In the genomic region with DNA sequence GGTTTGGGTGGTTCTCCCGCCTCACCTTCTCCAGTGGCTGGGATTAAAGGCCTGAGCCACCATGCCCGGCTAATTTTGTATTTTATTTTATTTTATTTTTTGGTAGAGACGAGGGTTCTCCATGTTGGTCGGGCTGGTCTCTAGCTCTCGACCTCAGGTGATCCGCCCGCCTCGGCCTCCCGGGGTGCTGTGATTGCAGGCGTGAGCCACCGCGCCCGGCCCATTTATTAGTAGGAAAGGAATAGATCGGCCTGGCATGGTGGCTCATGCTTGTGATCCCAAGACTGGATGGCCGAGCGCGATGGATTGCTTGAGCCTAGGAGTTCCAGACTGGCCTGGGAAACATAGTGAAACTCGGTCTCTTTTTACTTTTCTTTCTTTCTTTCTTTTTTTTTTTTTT, we compare ENCODE assay signal across 24 cellular contexts. TPM values are rescaled to one million over a fixed set of nuclear protein-coding genes. Genes with fewer than 3 reads are reported as not detected.
DNase-seq lines count a peak whose midpoint lies in the region; ATAC-seq, FAIRE-seq and TF ChIP-seq lines count a peak whose summit lies in the region.
"Had no signal": no experiment of that assay in that cellular context is flagged by ENCODE, and none has a peak within 500 bp of the region (broad histone marks: within the 10 kb centered on the region; RNA-seq: fewer than 3 reads in every experiment).

No MANE protein-coding gene starts in this region.

- no peaks in the 10 kb centered on the region for H3K9me3 ChIP-seq in kidney (ENCODE audit: control insufficient read depth in 1 of 2, low read length in 2 of 2)
- H3K9me3 ChIP-seq in testis = no peaks in the 10 kb centered on the region
- no peaks in the 10 kb centered on the region for H3K9me3 ChIP-seq in hepatocyte (ENCODE audit: low read depth)
- no peaks in the 10 kb centered on the region for H3K9me3 ChIP-seq in colonic mucosa
- H3K9me3 ChIP-seq: BE2C had no signal

- intact Hi-C loops in Calu3 (cut with micrococcal nuclease; ENCODE audit: unreplicated experiment) = loop anchor here (2.0 kb wide), 2 partner anchors 15 to 39 kb away; no protein-coding TSS in a partner anchor
- intact Hi-C loops in kidney (cut with DNase I) = no loop called here
- intact Hi-C loops in testis (cut with DNase I; ENCODE audit: low total_unique reads) = no loop called here
- intact Hi-C loops in colonic mucosa (cut with DNase I) = no loop called here

- CTCF ChIA-PET in Calu3 (lab: Charles Lee) = interaction anchor here (0.5 kb wide), 1 partner anchor 108 kb away, joined by 4 read pairs; no protein-coding TSS in a partner anchor

- H3K9me3 Mint-ChIP-seq in Calu3 (ENCODE audit: low read depth, unreplicated experiment) = no peaks in the 10 kb centered on the region
- H3K9me3 Mint-ChIP-seq: CD4-positive, alpha-beta memory T cell had no signal

- no peak overlapping the region for H3K4me3 ChIP-seq in kidney (ENCODE audit: low read length in 2 of 2)
- peak overlapping the region; percentile 9 to 41 for H3K4me3 ChIP-seq in testis
- no peak overlapping the region for H3K4me3 ChIP-seq in hepatocyte
- H3K4me3 ChIP-seq in colonic mucosa = no peak overlapping the region
- H3K4me3 ChIP-seq: BLaER1 had no signal

- ATAC-seq in HG03097 (IDR thresholded peaks at IDR 0.05; ENCODE audit: low FRiP score, unreplicated experiment) = no peak

- FAIRE-seq in kidney (lab: Jason Lieb, UNC) = no peak
- FAIRE-seq: A204.1, D721Med, G401.6, GM12891, GM19239 had no signal

- no peaks in the 10 kb centered on the region for H4K20me1 ChIP-seq in hepatocyte (ENCODE audit: insufficient read depth, poor library complexity, severe bottlenecking)
- H4K20me1 ChIP-seq: BLaER1 had no signal

- no peak for TF ChIP-seq POLR2A in testis (IDR thresholded peaks at IDR 0.05)

- H3K36me3 Mint-ChIP-seq in Calu3 (ENCODE audit: insufficient read depth, unreplicated experiment) = peaks cover 12% of the 10 kb centered on the region
- H3K36me3 Mint-ChIP-seq: CD14-positive monocyte had no signal

- H3K9me2 ChIP-seq in hepatocyte (replicated peaks; ENCODE audit: insufficient read depth) = no peaks in the 10 kb centered on the region

- DNase-seq in Calu3 = no peak
- DNase-seq in LoVo (ENCODE audit: low spot score) = peak; percentile 58
- peak; percentile 52 for DNase-seq in kidney
- DNase-seq in testis = no peak
- no peak for DNase-seq in hepatocyte (ENCODE audit: low spot score)
- DNase-seq in colonic mucosa = no peak
- DNase-seq: 8988T; ACHN; BE2C; C1 segment of cervical spinal cord; CD4-positive, alpha-beta memory T cell; CD4-positive, CD25-positive, alpha-beta regulatory T cell; CD8-positive, alpha-beta memory T cell; COR-L47; DMS79 treated with DMSO at 0.1 percent for 48 hours; GF-D8 had no signal

- H3K4me3 Mint-ChIP-seq in Calu3 (ENCODE audit: low read depth, unreplicated experiment) = peak overlapping the region; percentile 70
- H3K4me3 Mint-ChIP-seq: CD4-positive, alpha-beta memory T cell; CD4-positive, CD25-positive, alpha-beta regulatory T cell; CD8-positive, alpha-beta memory T cell had no signal

- H3K79me2 ChIP-seq in hepatocyte = no peaks in the 10 kb centered on the region

- peaks cover 21% of the 10 kb centered on the region for H3K4me1 Mint-ChIP-seq in Calu3 (ENCODE audit: low read depth, unreplicated experiment)

- no peaks in the 10 kb centered on the region for H3K36me3 ChIP-seq in kidney (ENCODE audit: control insufficient read depth in 1 of 2, insufficient read depth in 2 of 2, low read length in 2 of 2)
- H3K36me3 ChIP-seq in testis (ENCODE audit: low read depth, missing control alignments) = no peaks in the 10 kb centered on the region
- H3K36me3 ChIP-seq in hepatocyte (replicated peaks; ENCODE audit: insufficient read depth, low read depth) = no peaks in the 10 kb centered on the region
- H3K36me3 ChIP-seq in colonic mucosa = no peaks in the 10 kb centered on the region
- H3K36me3 ChIP-seq: BE2C, BLaER1 had no signal

- H3K27me3 ChIP-seq in testis = no peaks in the 10 kb centered on the region
- H3K27me3 ChIP-seq in hepatocyte = no peaks in the 10 kb centered on the region
- no peaks in the 10 kb centered on the region for H3K27me3 ChIP-seq in colonic mucosa
- H3K27me3 ChIP-seq: BLaER1 had no signal

- H3K27me3 Mint-ChIP-seq in Calu3 (ENCODE audit: unreplicated experiment) = no peaks in the 10 kb centered on the region
- H3K27me3 Mint-ChIP-seq: CD4-positive, alpha-beta memory T cell; CD8-positive, alpha-beta memory T cell had no signal

- TF ChIP-seq CTCF in Calu3 (IDR thresholded peaks at IDR 0.05; ENCODE audit: unreplicated experiment) = no peak
- TF ChIP-seq CTCF in kidney (IDR thresholded peaks at IDR 0.05; ENCODE audit: borderline replicate concordance, extremely low read depth, insufficient read depth) = no peak
- TF ChIP-seq CTCF in testis (IDR thresholded peaks at IDR 0.05) = no peak
- TF ChIP-seq CTCF in hepatocyte (IDR thresholded peaks at IDR 0.05; ENCODE audit: poor library complexity) = no peak
- TF ChIP-seq CTCF in colonic mucosa (IDR thresholded peaks at IDR 0.05) = no peak

- H3K9ac ChIP-seq in kidney (ENCODE audit: low read length in 2 of 2) (no peak overlapping the region), colonic mucosa (ENCODE audit: low read depth in 2 of 2, low read length in 2 of 2) (no peak overlapping the region)
- H3K9ac ChIP-seq: BLaER1 had no signal

- H3K4me2 ChIP-seq in hepatocyte = no peak overlapping the region
- H3K4me2 ChIP-seq: BLaER1 had no signal

- H3K4me1 ChIP-seq in kidney (ENCODE audit: control insufficient read depth in 1 of 2, insufficient read depth in 1 of 2, low read depth in 1 of 2, low read length in 2 of 2) (no peaks in the 10 kb centered on the region), testis (no peaks in the 10 kb centered on the region), hepatocyte (ENCODE audit: insufficient read depth) (no peaks in the 10 kb centered on the region), colonic mucosa (no peaks in the 10 kb centered on the region)
- H3K4me1 ChIP-seq: BE2C had no signal

- H3K27ac Mint-ChIP-seq in Calu3 (ENCODE audit: unreplicated experiment) = peak overlapping the region; percentile 59
- H3K27ac Mint-ChIP-seq: CD14-positive monocyte; CD4-positive, CD25-positive, alpha-beta regulatory T cell had no signal

- H2AFZ ChIP-seq in hepatocyte = no peak overlapping the region

- H3K27ac ChIP-seq in kidney (ENCODE audit: low read depth in 2 of 2, low read length in 2 of 2) (no peak overlapping the region), testis (no peak overlapping the region), hepatocyte (no peak overlapping the region), colonic mucosa (no peak overlapping the region)
- H3K27ac ChIP-seq: BLaER1 had no signal

- BruUV-seq in Calu3 (replicated peaks; lab: Mats Ljungman, UMichigan) = no TSS peak

- WGBS in testis, 2 donors = 66 to 76% methylated on average over 18 of the region's 18 CpGs
- WGBS in hepatocyte (ENCODE audit: low lambda C conversion rate, missing lambda C conversion rate) = 89% methylated on average over 15 of the region's 18 CpGs

RNA-seq across cellular contexts. Expression of gene RBL2, which starts 20.4 kb away (rescaled TPM):
- total RNA-seq in Calu3 (2022) (59.9 and 62.8 TPM in 2 replicates), kidney (67.9 TPM), testis (100 to 1,000 TPM in 1 of 2 donors, 10 to 100 TPM in 1; 99.1 to 106 TPM), hepatocyte (47.5 and 48.8 TPM in 2 replicates), colonic mucosa (10 to 100 TPM; 46.9 to 61.3 TPM)
- polyA plus RNA-seq in kidney (ENCODE audit: insufficient read depth, low read depth, low replicate concordance) (22.7 TPM), testis (ENCODE audit: insufficient read depth, low read depth, low replicate concordance) (117 TPM), hepatocyte (17.3 and 26.0 TPM in 2 replicates)

Comparison
In these comparisons a context has a peak if more than half of its experiments do, and no peak if none do; other contexts are left out.
1. DNase-seq: peak in LoVo (single experiment) and kidney (single experiment); none in Calu3 (single experiment), testis (single experiment), hepatocyte (single experiment) and colonic mucosa (single experiment).
2. H3K4me3 ChIP-seq: peak in testis (2 of 2); none in kidney (0 of 2), hepatocyte (single experiment) and colonic mucosa (single experiment).